Comparison of ENCODE assay signal across 18 cellular contexts in genomic region chr7:824106-824505, GRCh38. TPM values are rescaled to one million over a fixed set of nuclear protein-coding genes. Genes with fewer than 3 reads are reported as not detected.
DNase-seq lines count a peak whose midpoint lies in the region; ATAC-seq, FAIRE-seq and TF ChIP-seq lines count a peak whose summit lies in the region.
"Had no signal": no experiment of that assay in that cellular context is flagged by ENCODE, and none has a peak within 500 bp of the region (broad histone marks: within the 10 kb centered on the region; RNA-seq: fewer than 3 reads in every experiment).

No MANE protein-coding gene starts in this region.

- H3K9ac ChIP-seq in keratinocyte (ENCODE audit: control insufficient read depth, extremely low read depth, insufficient read depth, low read length): peak overlapping the region; percentile 53

- H3K4me3 Mint-ChIP-seq in WTC11: no peak overlapping the region
- H3K4me3 Mint-ChIP-seq: activated CD8-positive, alpha-beta T cell treated with anti-CD3 and anti-CD28 coated beads for 36 hours; T-helper 2 cell treated with Interferon-gamma antibody and Interleukin-4, amounts not matched to agents 5 μg/mL and 100 μg/mL, for 36 hours had no signal

- H3K9me3 Mint-ChIP-seq in WTC11: no peaks in the 10 kb centered on the region
- H3K9me3 Mint-ChIP-seq: activated CD8-positive, alpha-beta T cell treated with anti-CD3 and anti-CD28 coated beads for 36 hours; T-helper 2 cell treated with Interferon-gamma antibody and Interleukin-4, amounts not matched to agents 5 μg/mL and 100 μg/mL, for 36 hours had no signal

- H3K79me2 ChIP-seq in keratinocyte (ENCODE audit: control insufficient read depth, insufficient read depth, low read length) (peaks cover 96% of the 10 kb centered on the region), osteoblast (ENCODE audit: insufficient read depth, low read length) (peaks cover 95% of the 10 kb centered on the region)

- no peak for TF ChIP-seq POLR2A in spleen (IDR thresholded peaks at IDR 0.05)
- TF ChIP-seq POLR2A in prostate gland (IDR thresholded peaks at IDR 0.05): no peak

- H3K4me2 ChIP-seq in keratinocyte (ENCODE audit: control insufficient read depth, extremely low read depth, insufficient read depth, low read depth, low read length) (peak overlapping the region; percentile 69), osteoblast (ENCODE audit: insufficient read depth, low read length) (no peak overlapping the region)
- H3K4me2 ChIP-seq: hepatocyte had no signal

- dilution Hi-C loops in keratinocyte (cut with MboI; ENCODE audit: extremely low pct_ligation_motif_present, low sequenced_read_pairs): no loop called here

- WGBS in spleen, 5 donors: 72 to 85% (median 77%) methylated on average over 7 of the region's 7 CpGs
- WGBS in prostate gland: 67% methylated on average over 7 of the region's 7 CpGs

- DNase-seq in G401 (ENCODE audit: low spot score) (peak; percentile 55), WTC11 (ENCODE audit: low spot score) (no peak), keratinocyte (ENCODE audit: low read depth, low spot score) (no peak), spleen (peak; percentile 51), osteoblast (ENCODE audit: insufficient read length, low spot score, missing footprints) (no peak), NCI-H1417 (lab: John Stamatoyannopoulos, UW) (no peak), AG20443 (ENCODE audit: low spot score) (no peak), prostate gland (ENCODE audit: low spot score) (no peak)
- DNase-seq: activated CD8-positive, alpha-beta T cell treated with anti-CD3 and anti-CD28 coated beads for 36 hours; activated effector memory CD4-positive, alpha-beta T cell treated with Interleukin-2 at 50 U/mL for 16 hours; NCI-H526; stimulated activated CD8-positive, alpha-beta memory T cell treated with anti-CD3 and anti-CD28 coated beads, Interleukin-4, amount 100 ng/mL, for 48 hours had no signal

- FAIRE-seq in keratinocyte (lab: Jason Lieb, UNC): no peak
- FAIRE-seq: endometrium, G401.6, RCC 7860 had no signal

- H3K27ac ChIP-seq in keratinocyte (ENCODE audit: control insufficient read depth, insufficient read depth, low read length) (peak overlapping the region; percentile 49), spleen (peak overlapping the region in 6 of 8 donors; percentile 13 to 56 (median 40)), osteoblast (ENCODE audit: low read depth, low read length) (no peak overlapping the region), prostate gland (peak overlapping the region in 1 of 2 donors; percentile 3)
- H3K27ac ChIP-seq: hepatocyte had no signal

- CTCF ChIA-PET in WTC11 (lab: Charles Lee): interaction anchor here (0.7 to 2.4 kb wide), 2 partner anchors 13 to 254 kb away, joined by 6 to 15 read pairs; no protein-coding TSS in a partner anchor

- no peak for ATAC-seq in WTC11
- ATAC-seq: activated CD8-positive, alpha-beta T cell treated with anti-CD3 and anti-CD28 coated beads for 36 hours had no signal

- H3K9me1 ChIP-seq in keratinocyte (ENCODE audit: control insufficient read depth, extremely low read depth, insufficient read depth, low read length): no peaks in the 10 kb centered on the region

- H3K4me1 Mint-ChIP-seq in WTC11: peaks cover 64% of the 10 kb centered on the region

- H3K4me1 ChIP-seq in keratinocyte (ENCODE audit: control insufficient read depth, extremely low read depth, insufficient read depth, low read length): peaks cover 43% of the 10 kb centered on the region
- H3K4me1 ChIP-seq in spleen: peaks cover 5 to 88% (median 38%) of the 10 kb centered on the region in 6 donors
- peaks cover 8% of the 10 kb centered on the region for H3K4me1 ChIP-seq in osteoblast (ENCODE audit: insufficient read depth, low read length)
- no peaks in the 10 kb centered on the region for H3K4me1 ChIP-seq in prostate gland (replicated peaks)

- TF ChIP-seq CTCF in WTC11 (IDR thresholded peaks at IDR 0.05) (no peak), keratinocyte (optimal IDR thresholded peaks at IDR 0.05 in 1 of 3, IDR thresholded peaks at IDR 0.05 in 1 of 3, conservative IDR thresholded peaks at IDR 0.05 in 1 of 3; ENCODE audit: extremely low read depth in 1 of 3, insufficient read depth in 2 of 3, low read length in 3 of 3) (no peak), spleen (IDR thresholded peaks at IDR 0.05 in 8 of 11, conservative IDR thresholded peaks at IDR 0.05 in 3 of 11) (no peak), osteoblast (IDR thresholded peaks at IDR 0.05; ENCODE audit: extremely low read depth, low read depth, low read length) (no peak), prostate gland (IDR thresholded peaks at IDR 0.05) (no peak)

- H3K9me3 ChIP-seq in keratinocyte (ENCODE audit: control insufficient read depth, low read depth, low read length): no peaks in the 10 kb centered on the region
- no peaks in the 10 kb centered on the region for H3K9me3 ChIP-seq in spleen
- H3K9me3 ChIP-seq in osteoblast (ENCODE audit: low read depth, low read length): no peaks in the 10 kb centered on the region
- H3K9me3 ChIP-seq in prostate gland: no peaks in the 10 kb centered on the region

- no peak overlapping the region for H2AFZ ChIP-seq in keratinocyte (ENCODE audit: control insufficient read depth, low read length)
- H2AFZ ChIP-seq in osteoblast (ENCODE audit: low read length): no peak overlapping the region
- H2AFZ ChIP-seq: hepatocyte had no signal

- peaks cover 4% of the 10 kb centered on the region for H4K20me1 ChIP-seq in keratinocyte (ENCODE audit: control insufficient read depth, extremely low read depth, insufficient read depth, low read length)
- peaks cover 29% of the 10 kb centered on the region for H4K20me1 ChIP-seq in osteoblast (ENCODE audit: insufficient read depth, low read length)

- no peaks in the 10 kb centered on the region for H3K27me3 ChIP-seq in keratinocyte (ENCODE audit: control insufficient read depth, extremely low read depth, insufficient read depth, low read length)
- no peaks in the 10 kb centered on the region for H3K27me3 ChIP-seq in spleen (replicated peaks in 1 of 7)
- no peaks in the 10 kb centered on the region for H3K27me3 ChIP-seq in osteoblast (ENCODE audit: insufficient read depth, low read length)
- H3K27me3 ChIP-seq in prostate gland (replicated peaks; ENCODE audit: insufficient read depth): no peaks in the 10 kb centered on the region
- H3K27me3 ChIP-seq: hepatocyte had no signal

- H3K4me3 ChIP-seq in keratinocyte (ENCODE audit: control insufficient read depth in 2 of 3, extremely low read depth in 1 of 3, insufficient read depth in 2 of 3, low read depth in 1 of 3, low read length in 3 of 3): no peak overlapping the region
- no peak overlapping the region for H3K4me3 ChIP-seq in spleen
- no peak overlapping the region for H3K4me3 ChIP-seq in osteoblast (ENCODE audit: insufficient read depth, low read length)
- H3K4me3 ChIP-seq in prostate gland: no peak overlapping the region
- H3K4me3 ChIP-seq: hepatocyte, lung had no signal

- in situ Hi-C loops in G401 (cut with HindIII; ENCODE audit: low sequenced_read_pairs): no loop called here

- peak overlapping the region; percentile 12; the same call in 1 of the 2 replicates for H3K27ac Mint-ChIP-seq in WTC11
- H3K27ac Mint-ChIP-seq: activated CD8-positive, alpha-beta T cell treated with anti-CD3 and anti-CD28 coated beads for 36 hours; T-helper 2 cell treated with Interferon-gamma antibody and Interleukin-4, amounts not matched to agents 5 μg/mL and 100 μg/mL, for 36 hours had no signal

- H3K36me3 ChIP-seq in keratinocyte (ENCODE audit: control insufficient read depth in 2 of 2, extremely low read depth in 1 of 2, insufficient read depth in 2 of 2, low read length in 2 of 2) (peaks cover 0 to 20% of the 10 kb centered on the region in 2 experiments), spleen (peaks cover 0 to 13% (median 3%) of the 10 kb centered on the region in 6 donors), osteoblast (ENCODE audit: insufficient read depth, low read length) (peaks cover 7% of the 10 kb centered on the region), prostate gland (no peaks in the 10 kb centered on the region)

- H3K36me3 Mint-ChIP-seq in WTC11: peaks cover 9% of the 10 kb centered on the region; the same call in 1 of the 2 replicates

- H3K27me3 Mint-ChIP-seq in WTC11 (ENCODE audit: low read depth): no peaks in the 10 kb centered on the region
- H3K27me3 Mint-ChIP-seq: activated CD8-positive, alpha-beta T cell treated with anti-CD3 and anti-CD28 coated beads for 36 hours had no signal

- POLR2A ChIA-PET in WTC11 (lab: Charles Lee): no interaction called here

- intact Hi-C loops in spleen (cut with DNase I; ENCODE audit: low total_unique reads) (no loop called here), prostate gland (cut with DNase I) (no loop called here)

TF ChIP-seq in WTC11, 78 proteins besides CTCF, POLR2A, EP300 and RAD21 (continues in another document):
- TF ChIP-seq SP1 (CRISPR knock-in tag; conservative IDR thresholded peaks at IDR 0.05): no peak

RNA-seq across cellular contexts. Expression of gene SUN1, which starts 8.2 kb away (rescaled TPM):
- 55.9 and 107 TPM in 2 replicates for total RNA-seq in G401 (2014; rRNA removed; shearing (Covaris generic))
- total RNA-seq in WTC11 (2021) (149 to 158 TPM (median 156 TPM) in 3 replicates), spleen (100 to 1,000 TPM; 103 to 181 (median 154) TPM), osteoblast (109 and 126 TPM in 2 replicates), prostate gland (100 to 1,000 TPM; 106 to 177 TPM)
- polyA plus RNA-seq in keratinocyte (164 to 176 TPM (median 166 TPM) in 3 replicates), spleen (10 to 100 TPM; 33.2 to 59.5 (median 54.9) TPM)
- polyA plus RNA-seq in keratinocyte (2011; ENCODE audit: low read depth): 137 TPM
- 31.1 and 40.2 TPM in 2 replicates for polyA plus RNA-seq in keratinocyte (2011; cell fraction: cytosol; rRNA removed)
- polyA plus RNA-seq in keratinocyte (2011; cell fraction: nucleus; rRNA removed): 411 and 514 TPM in 2 replicates
- 103 and 107 TPM in 2 replicates for polyA plus RNA-seq in keratinocyte (2012; ENCODE audit: low replicate concordance)
- polyA minus RNA-seq in keratinocyte: 141 to 263 TPM (median 162 TPM) in 3 replicates
- 93.2 TPM for polyA minus RNA-seq in keratinocyte (2011; cell fraction: cytosol; rRNA and poly(A)+ RNA removed)
- polyA minus RNA-seq in keratinocyte (2011; cell fraction: nucleus; rRNA and poly(A)+ RNA removed): 326 and 435 TPM in 2 replicates

RNA-seq across cellular contexts. Expression of gene GET4, which starts 52.2 kb away (rescaled TPM):
- total RNA-seq in G401 (2014; rRNA removed; shearing (Covaris generic)): 98.5 and 102 TPM in 2 replicates
- total RNA-seq in WTC11 (2021): 73.0 to 82.0 TPM (median 73.4 TPM) in 3 replicates
- polyA plus RNA-seq in keratinocyte: 21.1 to 32.0 TPM (median 22.9 TPM) in 3 replicates
- 40.4 TPM for polyA plus RNA-seq in keratinocyte (2011; ENCODE audit: low read depth)
- polyA plus RNA-seq in keratinocyte (2011; cell fraction: cytosol; rRNA removed): 14.0 and 26.1 TPM in 2 replicates
- polyA plus RNA-seq in keratinocyte (2011; cell fraction: nucleus; rRNA removed): 50.3 and 70.5 TPM in 2 replicates
- 26.7 and 47.3 TPM in 2 replicates for polyA plus RNA-seq in keratinocyte (2012; ENCODE audit: low replicate concordance)
- 9.3 to 11.1 TPM (median 10.1 TPM) in 3 replicates for polyA minus RNA-seq in keratinocyte
- 33.4 TPM for polyA minus RNA-seq in keratinocyte (2011; cell fraction: cytosol; rRNA and poly(A)+ RNA removed)
- 10.4 and 14.1 TPM in 2 replicates for polyA minus RNA-seq in keratinocyte (2011; cell fraction: nucleus; rRNA and poly(A)+ RNA removed)
- 10 to 100 TPM; 25.4 to 39.5 (median 34.4) TPM for total RNA-seq in spleen
- polyA plus RNA-seq in spleen: 10 to 100 TPM; 40.0 to 63.0 (median 53.9) TPM
- 17.7 and 18.9 TPM in 2 replicates for total RNA-seq in osteoblast
- 10 to 100 TPM; 50.0 to 91.9 TPM for total RNA-seq in prostate gland

Comparison
In these comparisons a context has a peak if more than half of its experiments do, and no peak if none do; other contexts are left out.
1. DNase-seq: peak in G401 (single experiment) and spleen (single experiment); none in WTC11 (single experiment), keratinocyte (single experiment), osteoblast (single experiment), NCI-H1417 (0 of 3), AG20443 (single experiment) and prostate gland (single experiment).